ENCODE assay signal across 21 cellular contexts in the genomic region with DNA sequence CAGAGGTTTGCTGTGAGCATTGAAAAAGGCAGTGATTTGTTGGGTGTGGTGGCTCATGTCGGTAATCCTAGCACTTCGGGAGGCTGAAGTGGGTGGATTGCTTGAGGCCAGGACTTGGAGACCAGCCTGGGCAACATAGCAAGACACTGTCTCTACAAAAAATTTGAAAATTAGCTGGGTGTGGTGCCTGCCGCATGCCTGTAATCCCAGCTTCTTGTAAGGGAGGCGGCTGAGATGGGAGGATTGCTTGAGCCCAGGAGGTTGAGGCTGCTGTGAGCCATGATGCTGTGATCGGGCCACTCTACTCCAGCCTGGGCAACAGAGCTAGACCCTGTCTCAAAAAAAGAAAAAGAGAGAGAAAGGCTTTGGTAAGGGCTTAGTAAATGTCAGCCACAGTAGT. TPM values are rescaled to one million over a fixed set of nuclear protein-coding genes. Genes with fewer than 3 reads are reported as not detected.
DNase-seq lines count a peak whose midpoint lies in the region; ATAC-seq, FAIRE-seq and TF ChIP-seq lines count a peak whose summit lies in the region.
"Had no signal": no experiment of that assay in that cellular context is flagged by ENCODE, and none has a peak within 500 bp of the region (broad histone marks: within the 10 kb centered on the region; RNA-seq: fewer than 3 reads in every experiment).

No MANE protein-coding gene starts in this region.

- DNase-seq in activated naive CD4-positive, alpha-beta T cell treated with anti-CD3 and anti-CD28 coated beads, Interleukin-2, amount 10 ng/mL, durations not matched to agents 7 days and 5 days, result no peak
- DNase-seq in activated naive CD4-positive, alpha-beta T cell treated with anti-CD3 and anti-CD28 coated beads, Interleukin-2, amount 50 U/mL, for 72 hours (ENCODE audit: low spot score in 2 of 2), result no peak
- DNase-seq in K562 (ENCODE audit: extremely low read depth in 1 of 4, low spot score in 3 of 4), result no peak
- peak; percentile 48 to 81 for DNase-seq in trophoblast cell
- DNase-seq in NCI-H1930 (lab: John Stamatoyannopoulos, UW), result no peak
- no peak for DNase-seq in activated CD8-positive, alpha-beta T cell treated with anti-CD3 and anti-CD28 coated beads for 36 hours
- DNase-seq: CD4-positive, CD25-positive, alpha-beta regulatory T cell; CD8-positive, alpha-beta T cell; DND-41; GM23248; HCEC 1CT had no signal

- H3K9me1 ChIP-seq in K562 (ENCODE audit: control insufficient read depth, insufficient read depth, low read length), result no peaks in the 10 kb centered on the region

- no peak for TF ChIP-seq RAD21 in K562 (CRISPR knock-in tag; conservative IDR thresholded peaks at IDR 0.05 in 1 of 2, IDR thresholded peaks at IDR 0.05 in 1 of 2)

- CTCF ChIA-PET in activated naive CD4-positive, alpha-beta T cell treated with anti-CD3 and anti-CD28 coated beads, Interleukin-2, amount 10 ng/mL, durations not matched to agents 7 days and 5 days (lab: Charles Lee), result interaction anchor here (0.8 to 2.3 kb wide), 4 partner anchors 113 to 146 kb away, joined by 3 to 25 read pairs (median 3); no protein-coding TSS in a partner anchor
- CTCF ChIA-PET in K562 (lab: Yijun Ruan, JAX; ENCODE audit: low intra/inter-chr PET ratio), result interaction anchor here (0.6 to 2.1 kb wide), 4 partner anchors 74 to 146 kb away, joined by 3 to 34 read pairs (median 4); no protein-coding TSS in a partner anchor
- CTCF ChIA-PET in activated CD8-positive, alpha-beta T cell treated with anti-CD3 and anti-CD28 coated beads for 36 hours (lab: Charles Lee), result interaction anchor here (0.8 to 1.7 kb wide), 7 partner anchors 10 to 119 kb away, joined by 3 to 27 read pairs (median 4); no protein-coding TSS in a partner anchor

- H3K9ac ChIP-seq in K562 (ENCODE audit: insufficient read depth in 1 of 2, low read depth in 2 of 2, low read length in 2 of 2) (no peak overlapping the region), trophoblast cell (ENCODE audit: low read length) (no peak overlapping the region)
- H3K9ac ChIP-seq: BLaER1, GM23248 had no signal

- no peak for TF ChIP-seq EP300 in K562 (IDR thresholded peaks at IDR 0.05; ENCODE audit: low read length)

- H3K14ac ChIP-seq in trophoblast cell (ENCODE audit: low read length), result no peak overlapping the region

- no peaks in the 10 kb centered on the region for H3K9me3 ChIP-seq in K562 (replicated peaks; ENCODE audit: control insufficient read depth, insufficient read depth, low read depth, low read length)
- no peaks in the 10 kb centered on the region for H3K9me3 ChIP-seq in trophoblast cell (ENCODE audit: insufficient read depth, low read depth, low read length)
- H3K9me3 ChIP-seq: BLaER1, Caco-2 had no signal

- H3K36me3 Mint-ChIP-seq in activated naive CD4-positive, alpha-beta T cell treated with anti-CD3 and anti-CD28 coated beads, Interleukin-2, amount 10 ng/mL, durations not matched to agents 7 days and 5 days, result no peaks in the 10 kb centered on the region
- H3K36me3 Mint-ChIP-seq in activated naive CD4-positive, alpha-beta T cell treated with anti-CD3 and anti-CD28 coated beads, Interleukin-2, amount 50 U/mL, for 72 hours, result no peaks in the 10 kb centered on the region
- no peaks in the 10 kb centered on the region for H3K36me3 Mint-ChIP-seq in activated CD8-positive, alpha-beta T cell treated with anti-CD3 and anti-CD28 coated beads for 36 hours (ENCODE audit: low read depth)
- H3K36me3 Mint-ChIP-seq: CD4-positive, CD25-positive, alpha-beta regulatory T cell; CD8-positive, alpha-beta T cell had no signal

- no peaks in the 10 kb centered on the region for H4K20me1 ChIP-seq in K562 (replicated peaks; ENCODE audit: control insufficient read depth, insufficient read depth, low read length)
- H4K20me1 ChIP-seq: BLaER1 had no signal

- no TSS peak for BruUV-seq in K562 (replicated peaks; lab: Mats Ljungman, UMichigan)

- H3K23ac ChIP-seq in trophoblast cell (ENCODE audit: low read length), result no peak overlapping the region

- peak overlapping the region; percentile 55 for H3K27ac Mint-ChIP-seq in activated naive CD4-positive, alpha-beta T cell treated with anti-CD3 and anti-CD28 coated beads, Interleukin-2, amount 10 ng/mL, durations not matched to agents 7 days and 5 days
- no peak overlapping the region for H3K27ac Mint-ChIP-seq in activated naive CD4-positive, alpha-beta T cell treated with anti-CD3 and anti-CD28 coated beads, Interleukin-2, amount 50 U/mL, for 72 hours
- no peak overlapping the region for H3K27ac Mint-ChIP-seq in activated CD8-positive, alpha-beta T cell treated with anti-CD3 and anti-CD28 coated beads for 36 hours
- H3K27ac Mint-ChIP-seq: B cell; CD4-positive, CD25-positive, alpha-beta regulatory T cell; CD8-positive, alpha-beta T cell had no signal

- 10% methylated on average over 5 of the region's 5 CpGs for WGBS in K562 (ENCODE audit: insufficient coverage, low coverage, missing lambda C conversion rate)
- WGBS in trophoblast cell (ENCODE audit: extremely low coverage, insufficient coverage, insufficient read length), result no CpG with 5 or more reads among the region's 5 CpGs

- H2AK5ac ChIP-seq in trophoblast cell (ENCODE audit: low read length), result no peak overlapping the region

- peaks cover 3% of the 10 kb centered on the region for H3K4me1 Mint-ChIP-seq in activated naive CD4-positive, alpha-beta T cell treated with anti-CD3 and anti-CD28 coated beads, Interleukin-2, amount 10 ng/mL, durations not matched to agents 7 days and 5 days
- H3K4me1 Mint-ChIP-seq in activated CD8-positive, alpha-beta T cell treated with anti-CD3 and anti-CD28 coated beads for 36 hours (ENCODE audit: low read depth), result no peaks in the 10 kb centered on the region
- H3K4me1 Mint-ChIP-seq: CD4-positive, CD25-positive, alpha-beta regulatory T cell had no signal

- H2BK5ac ChIP-seq in trophoblast cell (ENCODE audit: low read depth, low read length, poor library complexity), result no peak overlapping the region

- in situ Hi-C loops in K562 (cut with MboI), result no loop called here

- no peak overlapping the region for H4K12ac ChIP-seq in trophoblast cell (ENCODE audit: low read depth, low read length)

- TF ChIP-seq POLR2A in K562 (conservative IDR thresholded peaks at IDR 0.05), result no peak

- H3K4me3 ChIP-seq in K562 (no peak overlapping the region), trophoblast cell (ENCODE audit: low read depth, low read length) (no peak overlapping the region)
- H3K4me3 ChIP-seq: BLaER1, GM23248 had no signal

- intact Hi-C loops in K562 (cut with micrococcal nuclease), result loop anchor here (1.0 kb wide), 1 partner anchor 119 kb away; no protein-coding TSS in a partner anchor
- intact Hi-C loops in activated CD8-positive, alpha-beta T cell treated with anti-CD3 and anti-CD28 coated beads for 36 hours (cut with micrococcal nuclease), result loop anchor here (5.0 kb wide), 1 partner anchor 118 kb away; no protein-coding TSS in a partner anchor

- H3K79me1 ChIP-seq in trophoblast cell (ENCODE audit: low read length), result no peaks in the 10 kb centered on the region

- H3K27ac ChIP-seq in K562 (ENCODE audit: extremely low read depth, low read depth, low read length) (no peak overlapping the region), trophoblast cell (ENCODE audit: low read depth, low read length) (no peak overlapping the region)
- H3K27ac ChIP-seq: 22Rv1, BLaER1, C4-2B, GM23248 had no signal

- H3K4me1 ChIP-seq in K562 (replicated peaks in 1 of 2; ENCODE audit: control insufficient read depth in 2 of 2, insufficient read depth in 2 of 2, low read length in 2 of 2), result no peaks in the 10 kb centered on the region; a peak in 3 of 5 replicates
- H3K4me1 ChIP-seq in trophoblast cell (ENCODE audit: control insufficient read depth in 1 of 2, insufficient read depth in 2 of 2, low read length in 2 of 2), result peaks cover 0 to 2% of the 10 kb centered on the region in 2 experiments
- H3K4me1 ChIP-seq: Caco-2 had no signal

- H3K4me2 ChIP-seq in K562 (ENCODE audit: insufficient read depth, low read length) (no peak overlapping the region), trophoblast cell (ENCODE audit: low read length) (no peak overlapping the region)

- H3K27me3 Mint-ChIP-seq in activated naive CD4-positive, alpha-beta T cell treated with anti-CD3 and anti-CD28 coated beads, Interleukin-2, amount 10 ng/mL, durations not matched to agents 7 days and 5 days, result peaks cover 13% of the 10 kb centered on the region
- H3K27me3 Mint-ChIP-seq in activated CD8-positive, alpha-beta T cell treated with anti-CD3 and anti-CD28 coated beads for 36 hours, result no peaks in the 10 kb centered on the region
- H3K27me3 Mint-ChIP-seq: B cell had no signal

- H3K27me3 ChIP-seq in K562 (ENCODE audit: control insufficient read depth in 2 of 2, insufficient read depth in 2 of 2, low read length in 2 of 2) (peaks cover 4 to 8% of the 10 kb centered on the region in 2 experiments; a peak in 3 of 5 replicates), trophoblast cell (ENCODE audit: insufficient read depth, low read length) (no peaks in the 10 kb centered on the region)
- H3K27me3 ChIP-seq: BLaER1 had no signal

- no peak overlapping the region for H3K4me3 Mint-ChIP-seq in activated naive CD4-positive, alpha-beta T cell treated with anti-CD3 and anti-CD28 coated beads, Interleukin-2, amount 10 ng/mL, durations not matched to agents 7 days and 5 days
- no peak overlapping the region for H3K4me3 Mint-ChIP-seq in activated CD8-positive, alpha-beta T cell treated with anti-CD3 and anti-CD28 coated beads for 36 hours
- H3K4me3 Mint-ChIP-seq: B cell; CD4-positive, CD25-positive, alpha-beta regulatory T cell; CD8-positive, alpha-beta T cell had no signal

- H3K18ac ChIP-seq in trophoblast cell (ENCODE audit: low read length), result no peak overlapping the region

- no peak overlapping the region for H4K91ac ChIP-seq in trophoblast cell (ENCODE audit: low read depth, low read length)

- no peak overlapping the region for H3K4ac ChIP-seq in trophoblast cell (ENCODE audit: low read depth, low read length)

- no peak for ATAC-seq in activated naive CD4-positive, alpha-beta T cell treated with anti-CD3 and anti-CD28 coated beads, Interleukin-2, amount 50 U/mL, for 72 hours
- no peak for ATAC-seq in K562
- no peak for ATAC-seq in activated CD8-positive, alpha-beta T cell treated with anti-CD3 and anti-CD28 coated beads for 36 hours

- no peak for TF ChIP-seq CTCF in K562 (IDR thresholded peaks at IDR 0.05 in 2 of 3, conservative IDR thresholded peaks at IDR 0.05 in 1 of 3; ENCODE audit: insufficient read depth in 2 of 3, low read depth in 1 of 3, low read length in 3 of 3)
- TF ChIP-seq CTCF in activated CD8-positive, alpha-beta T cell treated with anti-CD3 and anti-CD28 coated beads for 36 hours (IDR thresholded peaks at IDR 0.05), result no peak

- H4K8ac ChIP-seq in trophoblast cell (ENCODE audit: low read depth, low read length), result no peak overlapping the region

- H3K79me2 ChIP-seq in K562 (ENCODE audit: control insufficient read depth, insufficient read depth, low read length) (no peaks in the 10 kb centered on the region), trophoblast cell (ENCODE audit: control insufficient read depth, insufficient read depth, low read length, poor library complexity) (no peaks in the 10 kb centered on the region)

- no peak overlapping the region for H2BK12ac ChIP-seq in trophoblast cell (ENCODE audit: low read length)

- no peaks in the 10 kb centered on the region for H3K9me3 Mint-ChIP-seq in activated naive CD4-positive, alpha-beta T cell treated with anti-CD3 and anti-CD28 coated beads, Interleukin-2, amount 10 ng/mL, durations not matched to agents 7 days and 5 days
- no peaks in the 10 kb centered on the region for H3K9me3 Mint-ChIP-seq in activated naive CD4-positive, alpha-beta T cell treated with anti-CD3 and anti-CD28 coated beads, Interleukin-2, amount 50 U/mL, for 72 hours
- H3K9me3 Mint-ChIP-seq in activated CD8-positive, alpha-beta T cell treated with anti-CD3 and anti-CD28 coated beads for 36 hours, result no peaks in the 10 kb centered on the region
- H3K9me3 Mint-ChIP-seq: CD4-positive, CD25-positive, alpha-beta regulatory T cell; CD8-positive, alpha-beta T cell had no signal

- no peak overlapping the region for H2BK120ac ChIP-seq in trophoblast cell (ENCODE audit: insufficient read depth, low read length, poor library complexity)

- no peaks in the 10 kb centered on the region for H3K36me3 ChIP-seq in K562 (ENCODE audit: control insufficient read depth, insufficient read depth, low read length)
- H3K36me3 ChIP-seq in trophoblast cell (ENCODE audit: control insufficient read depth in 1 of 2, insufficient read depth in 2 of 2, low read length in 2 of 2), result no peaks in the 10 kb centered on the region
- H3K36me3 ChIP-seq: BLaER1 had no signal

- no peak for FAIRE-seq in K562 (lab: Jason Lieb, UNC)
- FAIRE-seq: A204.1, GM12892, H1 had no signal

- POLR2A ChIA-PET in K562 (lab: Yijun Ruan, JAX), result interaction anchor here (0.8 to 1.3 kb wide), 3 partner anchors 9 to 694 kb away, joined by 3 to 6 read pairs (median 5); no protein-coding TSS in a partner anchor
- POLR2A ChIA-PET in activated CD8-positive, alpha-beta T cell treated with anti-CD3 and anti-CD28 coated beads for 36 hours (lab: Charles Lee), result no interaction called here

- H2AFZ ChIP-seq in K562 (ENCODE audit: low read depth, low read length) (no peak overlapping the region), trophoblast cell (ENCODE audit: insufficient read depth, low read length, poor library complexity) (no peak overlapping the region)
- H2AFZ ChIP-seq: GM23248 had no signal

RNA-seq across cellular contexts. Expression of gene NPIPB2, which starts 7.0 kb away (rescaled TPM):
- total RNA-seq in activated naive CD4-positive, alpha-beta T cell treated with anti-CD3 and anti-CD28 coated beads, Interleukin-2, amount 50 U/mL, for 72 hours, result 10 to 100 TPM; 16.5 to 24.5 TPM
- 60.6 and 96.4 TPM in 2 replicates for total RNA-seq in K562 (2011; cell fraction: chromatin; rRNA removed; ENCODE audit: low replicate concordance)
- total RNA-seq in K562 (2011; cell fraction: nucleolus; rRNA removed), result 14.0 and 22.1 TPM in 2 replicates
- 23.3 and 36.0 TPM in 2 replicates for total RNA-seq in K562 (2011; cell fraction: nucleoplasm; rRNA removed)
- total RNA-seq in K562 (2014; rRNA removed), result 0.86 and 1.4 TPM in 2 replicates
- total RNA-seq in K562 (2014; rRNA removed; fragmentation: Illumina TruSeq; extraction: Trizol), result 1.8 and 1.9 TPM in 2 replicates
- 2.9 and 3.4 TPM in 2 replicates for total RNA-seq in K562 (2015; rRNA removed; fragmentation: Illumina TruSeq; extraction: Trizol)
- 2.9 and 4.1 TPM in 2 replicates for total RNA-seq in K562 (2021)
- polyA plus RNA-seq in K562 (2011; rRNA removed), result 1.0 and 1.9 TPM in 2 replicates
- 0.39 and 1.7 TPM in 2 replicates for polyA plus RNA-seq in K562 (2011; cell fraction: cytosol; rRNA removed)
- 16.3 and 24.2 TPM in 2 replicates for polyA plus RNA-seq in K562 (2011; cell fraction: nucleus; rRNA removed)
- polyA plus RNA-seq in K562 (2012), result 2.3 and 4.0 TPM in 2 replicates
- 0.58 and 0.91 TPM in 2 replicates for polyA plus RNA-seq in K562 (2014; fragmentation: Illumina TruSeq; extraction: Trizol)
- polyA plus RNA-seq in K562 (2014; fragmentation: Nextera tagmentation; extraction: Ambion mirVana), result under 1 TPM in 1 of 2 experiments, not detected in 1; 0.21 TPM
- polyA plus RNA-seq in K562 (2014; rRNA removed), result 1.9 and 3.6 TPM in 2 replicates
- 6.6 and 7.1 TPM in 2 replicates for polyA minus RNA-seq in K562 (2011; rRNA and poly(A)+ RNA removed)
- 1.9 and 2.8 TPM in 2 replicates for polyA minus RNA-seq in K562 (2011; cell fraction: cytosol; rRNA and poly(A)+ RNA removed)
- polyA minus RNA-seq in K562 (2011; cell fraction: nucleus; rRNA and poly(A)+ RNA removed), result 7.0 and 9.3 TPM in 2 replicates
- 2.4 and 3.1 TPM in 2 replicates for polyA plus RNA-seq in trophoblast cell (2013)
- total RNA-seq in activated CD8-positive, alpha-beta T cell treated with anti-CD3 and anti-CD28 coated beads for 36 hours, result 10 to 100 TPM in 1 of 2 experiments, 1 to 10 TPM in 1; 4.9 to 11.0 TPM

RNA-seq across cellular contexts. Expression of gene TNFRSF17, which starts 16.2 kb away (rescaled TPM):
- total RNA-seq in activated naive CD4-positive, alpha-beta T cell treated with anti-CD3 and anti-CD28 coated beads, Interleukin-2, amount 50 U/mL, for 72 hours, result not detected
- not detected in 2 replicates for total RNA-seq in K562 (2011; cell fraction: chromatin; rRNA removed; ENCODE audit: low replicate concordance)
- not detected in 2 replicates for total RNA-seq in K562 (2011; cell fraction: nucleolus; rRNA removed)
- total RNA-seq in K562 (2011; cell fraction: nucleoplasm; rRNA removed), result not detected in 2 replicates
- total RNA-seq in K562 (2014; rRNA removed) (not detected in 2 replicates), K562 (2014; rRNA removed; fragmentation: Illumina TruSeq; extraction: Trizol) (not detected in 2 replicates), K562 (2015; rRNA removed; fragmentation: Illumina TruSeq; extraction: Trizol) (not detected in 2 replicates), K562 (2021) (not detected in 2 replicates)
- polyA plus RNA-seq in K562 (2011; rRNA removed) (not detected in 2 replicates), K562 (2014; fragmentation: Illumina TruSeq; extraction: Trizol) (not detected in 2 replicates), K562 (2014; fragmentation: Nextera tagmentation; extraction: Ambion mirVana) (not detected), K562 (2014; rRNA removed) (not detected in 2 replicates)
- polyA plus RNA-seq in K562 (2011; cell fraction: cytosol; rRNA removed), result not detected in 2 replicates
- not detected in 2 replicates for polyA plus RNA-seq in K562 (2011; cell fraction: nucleus; rRNA removed)
- polyA plus RNA-seq in K562 (2012), result not detected in 2 replicates
- polyA minus RNA-seq in K562 (2011; rRNA and poly(A)+ RNA removed), result not detected in 2 replicates
- polyA minus RNA-seq in K562 (2011; cell fraction: cytosol; rRNA and poly(A)+ RNA removed), result not detected in 2 replicates
- not detected in 2 replicates for polyA minus RNA-seq in K562 (2011; cell fraction: nucleus; rRNA and poly(A)+ RNA removed)
- not detected in 2 replicates for polyA plus RNA-seq in trophoblast cell (2013)
- total RNA-seq in activated CD8-positive, alpha-beta T cell treated with anti-CD3 and anti-CD28 coated beads for 36 hours, result not detected
- total RNA-seq: Caco-2; CD4-positive, CD25-positive, alpha-beta regulatory T cell; CD8-positive, alpha-beta T cell; GM23248; H1; H7 had no signal
- polyA plus RNA-seq: AG04450; CD4-positive, CD25-positive, alpha-beta regulatory T cell; GM23248; H1 had no signal

RNA-seq across cellular contexts. Expression of gene SNX29, which starts 27.7 kb away (rescaled TPM):
- 10 to 100 TPM; 10.5 to 14.8 TPM for total RNA-seq in activated naive CD4-positive, alpha-beta T cell treated with anti-CD3 and anti-CD28 coated beads, Interleukin-2, amount 50 U/mL, for 72 hours
- 65.5 and 121 TPM in 2 replicates for total RNA-seq in K562 (2011; cell fraction: chromatin; rRNA removed; ENCODE audit: low replicate concordance)
- total RNA-seq in K562 (2011; cell fraction: nucleolus; rRNA removed), result 41.4 and 46.6 TPM in 2 replicates
- total RNA-seq in K562 (2011; cell fraction: nucleoplasm; rRNA removed), result 50.2 and 55.7 TPM in 2 replicates
- 4.5 and 8.3 TPM in 2 replicates for total RNA-seq in K562 (2014; rRNA removed)
- 4.8 and 5.4 TPM in 2 replicates for total RNA-seq in K562 (2014; rRNA removed; fragmentation: Illumina TruSeq; extraction: Trizol)
- 6.9 and 7.2 TPM in 2 replicates for total RNA-seq in K562 (2015; rRNA removed; fragmentation: Illumina TruSeq; extraction: Trizol)
- total RNA-seq in K562 (2021), result 10.2 and 12.8 TPM in 2 replicates
- polyA plus RNA-seq in K562 (2011; rRNA removed), result 4.8 and 6.5 TPM in 2 replicates
- 3.0 and 4.4 TPM in 2 replicates for polyA plus RNA-seq in K562 (2011; cell fraction: cytosol; rRNA removed)
- polyA plus RNA-seq in K562 (2011; cell fraction: nucleus; rRNA removed), result 3.4 and 6.4 TPM in 2 replicates
- 7.0 and 8.2 TPM in 2 replicates for polyA plus RNA-seq in K562 (2012)
- polyA plus RNA-seq in K562 (2014; fragmentation: Illumina TruSeq; extraction: Trizol), result 4.8 TPM in 2 replicates
- 1 to 10 TPM; 1.5 to 5.5 TPM for polyA plus RNA-seq in K562 (2014; fragmentation: Nextera tagmentation; extraction: Ambion mirVana)
- 3.7 and 4.1 TPM in 2 replicates for polyA plus RNA-seq in K562 (2014; rRNA removed)
- polyA minus RNA-seq in K562 (2011; rRNA and poly(A)+ RNA removed), result 13.4 and 13.6 TPM in 2 replicates
- 7.3 and 9.1 TPM in 2 replicates for polyA minus RNA-seq in K562 (2011; cell fraction: cytosol; rRNA and poly(A)+ RNA removed)
- 12.8 and 26.5 TPM in 2 replicates for polyA minus RNA-seq in K562 (2011; cell fraction: nucleus; rRNA and poly(A)+ RNA removed)
- 3.8 and 4.0 TPM in 2 replicates for polyA plus RNA-seq in trophoblast cell (2013)
- 1 to 10 TPM; 9.2 to 9.5 TPM for total RNA-seq in activated CD8-positive, alpha-beta T cell treated with anti-CD3 and anti-CD28 coated beads for 36 hours

RNA-seq across cellular contexts. Expression of gene GSPT1, which starts 33.1 kb away (rescaled TPM):
- total RNA-seq in activated naive CD4-positive, alpha-beta T cell treated with anti-CD3 and anti-CD28 coated beads, Interleukin-2, amount 50 U/mL, for 72 hours, result 100 to 1,000 TPM; 154 to 181 TPM
- 57.0 and 199 TPM in 2 replicates for total RNA-seq in K562 (2011; cell fraction: chromatin; rRNA removed; ENCODE audit: low replicate concordance)
- total RNA-seq in K562 (2011; cell fraction: nucleolus; rRNA removed), result 38.0 and 40.4 TPM in 2 replicates
- total RNA-seq in K562 (2011; cell fraction: nucleoplasm; rRNA removed), result 65.7 and 69.3 TPM in 2 replicates
- 107 TPM in 2 replicates for total RNA-seq in K562 (2014; rRNA removed)
- total RNA-seq in K562 (2014; rRNA removed; fragmentation: Illumina TruSeq; extraction: Trizol), result 151 and 161 TPM in 2 replicates
- 147 and 148 TPM in 2 replicates for total RNA-seq in K562 (2015; rRNA removed; fragmentation: Illumina TruSeq; extraction: Trizol)
- 210 and 219 TPM in 2 replicates for total RNA-seq in K562 (2021)
- polyA plus RNA-seq in K562 (2011; rRNA removed), result 126 and 162 TPM in 2 replicates
- polyA plus RNA-seq in K562 (2011; cell fraction: cytosol; rRNA removed), result 34.0 and 61.3 TPM in 2 replicates
- 44.0 and 62.3 TPM in 2 replicates for polyA plus RNA-seq in K562 (2011; cell fraction: nucleus; rRNA removed)
- polyA plus RNA-seq in K562 (2012), result 105 and 133 TPM in 2 replicates
- 219 and 269 TPM in 2 replicates for polyA plus RNA-seq in K562 (2014; fragmentation: Illumina TruSeq; extraction: Trizol)
- polyA plus RNA-seq in K562 (2014; fragmentation: Nextera tagmentation; extraction: Ambion mirVana), result 10 to 100 TPM; 63.8 to 75.0 TPM
- polyA plus RNA-seq in K562 (2014; rRNA removed), result 111 and 132 TPM in 2 replicates
- 195 and 213 TPM in 2 replicates for polyA minus RNA-seq in K562 (2011; rRNA and poly(A)+ RNA removed)
- polyA minus RNA-seq in K562 (2011; cell fraction: cytosol; rRNA and poly(A)+ RNA removed), result 105 and 141 TPM in 2 replicates
- polyA minus RNA-seq in K562 (2011; cell fraction: nucleus; rRNA and poly(A)+ RNA removed), result 21.4 and 47.9 TPM in 2 replicates
- polyA plus RNA-seq in trophoblast cell (2013), result 136 and 141 TPM in 2 replicates
- total RNA-seq in activated CD8-positive, alpha-beta T cell treated with anti-CD3 and anti-CD28 coated beads for 36 hours, result 100 to 1,000 TPM; 202 to 204 TPM

Comparison
In these comparisons a context has a peak if more than half of its experiments do, and no peak if none do; other contexts are left out.
1. DNase-seq: peak in trophoblast cell (2 of 2); none in activated naive CD4-positive, alpha-beta T cell treated with anti-CD3 and anti-CD28 coated beads, Interleukin-2, amount 10 ng/mL, durations not matched to agents 7 days and 5 days (single experiment), activated naive CD4-positive, alpha-beta T cell treated with anti-CD3 and anti-CD28 coated beads, Interleukin-2, amount 50 U/mL, for 72 hours (0 of 2), K562 (0 of 4), NCI-H1930 (0 of 2) and activated CD8-positive, alpha-beta T cell treated with anti-CD3 and anti-CD28 coated beads for 36 hours (single experiment).